17 cellular contexts compared by ENCODE assay signal in the genomic region with DNA sequence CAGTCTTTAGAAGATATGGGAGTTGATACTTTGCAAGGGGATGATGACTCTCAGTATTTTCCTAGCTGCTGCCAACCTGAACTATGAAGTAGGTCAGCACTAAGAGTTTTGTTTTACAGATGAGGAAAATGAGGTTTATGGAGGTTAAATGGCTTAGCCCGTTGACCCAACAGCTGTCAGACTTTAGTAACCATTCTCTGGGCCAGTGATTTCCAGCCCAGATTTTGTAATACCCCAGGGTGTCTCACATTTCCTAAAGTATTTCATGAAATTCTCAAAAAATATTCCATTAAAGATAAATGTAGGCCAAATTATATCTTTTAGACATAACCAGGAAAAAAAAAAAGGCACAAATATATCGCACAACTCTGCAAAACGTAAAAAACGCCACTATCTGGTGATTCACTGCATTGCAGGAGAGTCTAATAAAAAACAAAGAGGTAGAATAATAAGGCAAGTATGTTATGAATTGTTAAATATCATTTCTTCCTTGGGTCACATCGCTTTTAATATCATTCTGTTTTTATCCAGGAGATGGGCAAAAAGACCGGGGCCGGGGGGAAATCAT.
DNase-seq lines count a peak whose midpoint lies in the region; ATAC-seq and TF ChIP-seq lines count a peak whose summit lies in the region.
"Had no signal": no experiment of that assay in that cellular context is flagged by ENCODE, and none has a peak within 500 bp of the region (broad histone marks: within the 10 kb centered on the region; RNA-seq: fewer than 3 reads in every experiment).

No MANE protein-coding gene starts in this region.

- H3K27me3 Mint-ChIP-seq in T-helper 2 cell treated with Interferon-gamma antibody and Interleukin-4, amounts not matched to agents 5 μg/mL and 100 μg/mL, for 36 hours (ENCODE audit: low read depth): peaks cover 2% of the 10 kb centered on the region
- H3K27me3 Mint-ChIP-seq: activated CD4-positive, alpha-beta T cell treated with anti-CD3 and anti-CD28 coated beads, Interleukin-2, amount 10 ng/mL, durations not matched to agents 24 days and 14 days had no signal

- no peaks in the 10 kb centered on the region for H3K9me2 ChIP-seq in SK-N-SH

- TF ChIP-seq EP300 in SK-N-SH (IDR thresholded peaks at IDR 0.05; ENCODE audit: borderline replicate concordance in 1 of 2, low read depth in 1 of 2, low read length in 1 of 2): no peak

- H3K36me3 ChIP-seq in SK-N-SH (replicated peaks in 1 of 2; ENCODE audit: control insufficient read depth in 1 of 2, insufficient read depth in 2 of 2, low read length in 1 of 2): no peaks in the 10 kb centered on the region
- H3K36me3 ChIP-seq in right atrium auricular region: no peaks in the 10 kb centered on the region
- no peaks in the 10 kb centered on the region for H3K36me3 ChIP-seq in uterus
- H3K36me3 ChIP-seq: upper lobe of right lung had no signal

- 65% methylated on average over 7 of the region's 7 CpGs for WGBS in SK-N-SH (ENCODE audit: low lambda C conversion rate)

- TF ChIP-seq RAD21 in SK-N-SH (IDR thresholded peaks at IDR 0.05; ENCODE audit: low read length): no peak

- H3K4me1 ChIP-seq in SK-N-SH (ENCODE audit: control insufficient read depth in 1 of 2, insufficient read depth in 2 of 2, low read depth in 1 of 2, low read length in 1 of 2): peaks cover 0 to 22% of the 10 kb centered on the region in 2 experiments; a peak in 2 of 4 replicates
- peaks cover 0 to 6% of the 10 kb centered on the region in 2 donors for H3K4me1 ChIP-seq in right atrium auricular region
- H3K4me1 ChIP-seq in uterus: no peaks in the 10 kb centered on the region
- H3K4me1 ChIP-seq: parathyroid adenoma had no signal

- TF ChIP-seq CTCF in SK-N-SH (IDR thresholded peaks at IDR 0.05): peak; percentile 29
- peak; percentile 25 for TF ChIP-seq CTCF in cardiac fibroblast (IDR thresholded peaks at IDR 0.05; ENCODE audit: low read depth, low read length)
- TF ChIP-seq CTCF in right atrium auricular region (IDR thresholded peaks at IDR 0.05): peak; percentile 15 to 51
- no peak for TF ChIP-seq CTCF in uterus (IDR thresholded peaks at IDR 0.05)

- intact Hi-C loops in uterus (cut with DNase I; ENCODE audit: low total_unique reads): no loop called here

- POLR2A ChIA-PET in SK-N-SH (lab: Yijun Ruan, JAX): no interaction called here

- no peaks in the 10 kb centered on the region for H3K9me3 ChIP-seq in SK-N-SH
- no peaks in the 10 kb centered on the region for H3K9me3 ChIP-seq in right atrium auricular region
- H3K9me3 ChIP-seq in uterus: no peaks in the 10 kb centered on the region
- H3K9me3 ChIP-seq: upper lobe of right lung had no signal

- ATAC-seq in SK-N-SH treated with all-trans-retinoic acid at 6 μM for 48 hours: no peak
- ATAC-seq: left lobe of liver; stimulated activated naive CD8-positive, alpha-beta T cell treated with anti-CD3 and anti-CD28 coated beads, Interleukin-15, Interleukin-2, amounts not matched to agents 100 U/mL and 50 U/mL, for 24 hours; upper lobe of right lung had no signal

- H3K27ac ChIP-seq in SK-N-SH (ENCODE audit: low read depth in 2 of 2, low read length in 1 of 2): no peak overlapping the region
- H3K27ac ChIP-seq in right atrium auricular region: no peak overlapping the region
- H3K27ac ChIP-seq in uterus: peak overlapping the region in 1 of 2 donors; percentile 6
- H3K27ac ChIP-seq: C4-2B, parathyroid adenoma, upper lobe of right lung had no signal

- no peak for TF ChIP-seq POLR2A in uterus (IDR thresholded peaks at IDR 0.05)

- no peaks in the 10 kb centered on the region for H3K36me3 Mint-ChIP-seq in T-helper 2 cell treated with Interferon-gamma antibody and Interleukin-4, amounts not matched to agents 5 μg/mL and 100 μg/mL, for 36 hours (ENCODE audit: low read depth)

- no peaks in the 10 kb centered on the region for H3K79me2 ChIP-seq in SK-N-SH (ENCODE audit: insufficient read depth)
- H3K79me2 ChIP-seq: parathyroid adenoma had no signal

- H3K9me3 Mint-ChIP-seq in T-helper 2 cell treated with Interferon-gamma antibody and Interleukin-4, amounts not matched to agents 5 μg/mL and 100 μg/mL, for 36 hours: no peaks in the 10 kb centered on the region
- H3K9me3 Mint-ChIP-seq: activated CD4-positive, alpha-beta T cell treated with anti-CD3 and anti-CD28 coated beads, Interleukin-2, amount 10 ng/mL, durations not matched to agents 24 days and 14 days had no signal

- no peak for DNase-seq in SK-N-SH
- no peak for DNase-seq in cardiac fibroblast (ENCODE audit: low read depth in 2 of 2)
- no peak for DNase-seq in right atrium auricular region (ENCODE audit: low spot score)
- DNase-seq in uterus: peak; percentile 16 to 19
- no peak for DNase-seq in T-helper 2 cell treated with Interferon-gamma antibody and Interleukin-4, amounts not matched to agents 5 μg/mL and 100 μg/mL, for 36 hours (ENCODE audit: low spot score)
- no peak for DNase-seq in effector CD4-positive, alpha-beta T cell
- no peak for DNase-seq in iPS-NIHi11 (ENCODE audit: low spot score)
- DNase-seq: activated CD4-positive, alpha-beta T cell treated with anti-CD3 and anti-CD28 coated beads, Interleukin-2, amount 10 ng/mL, durations not matched to agents 24 days and 14 days; activated naive CD4-positive, alpha-beta T cell treated with Interleukin-2 at 50 U/mL for 16 hours; NCI-H1048; NCI-H2171 treated with DMSO at 0.1 percent for 48 hours; stimulated activated naive CD8-positive, alpha-beta T cell treated with anti-CD3 and anti-CD28 coated beads, Interleukin-15, Interleukin-2, amounts not matched to agents 100 U/mL and 50 U/mL, for 24 hours; upper lobe of right lung had no signal

- H3F3A ChIP-seq in SK-N-SH (replicated peaks; ENCODE audit: insufficient read depth): no peaks in the 10 kb centered on the region

- H3K27ac Mint-ChIP-seq in T-helper 2 cell treated with Interferon-gamma antibody and Interleukin-4, amounts not matched to agents 5 μg/mL and 100 μg/mL, for 36 hours: no peak overlapping the region
- H3K27ac Mint-ChIP-seq: activated CD4-positive, alpha-beta T cell treated with anti-CD3 and anti-CD28 coated beads, Interleukin-2, amount 10 ng/mL, durations not matched to agents 24 days and 14 days had no signal

- H3K4me3 Mint-ChIP-seq in T-helper 2 cell treated with Interferon-gamma antibody and Interleukin-4, amounts not matched to agents 5 μg/mL and 100 μg/mL, for 36 hours: no peak overlapping the region
- H3K4me3 Mint-ChIP-seq: activated CD4-positive, alpha-beta T cell treated with anti-CD3 and anti-CD28 coated beads, Interleukin-2, amount 10 ng/mL, durations not matched to agents 24 days and 14 days had no signal

- H3K4me2 ChIP-seq in SK-N-SH: no peak overlapping the region

- H4K20me1 ChIP-seq in SK-N-SH (ENCODE audit: insufficient read depth): no peaks in the 10 kb centered on the region

- H3K4me3 ChIP-seq in SK-N-SH (ENCODE audit: low read depth in 2 of 2, low read length in 1 of 2): no peak overlapping the region
- H3K4me3 ChIP-seq in cardiac fibroblast (replicated peaks in 1 of 2; ENCODE audit: low read depth in 2 of 2, low read length in 2 of 2): no peak overlapping the region
- no peak overlapping the region for H3K4me3 ChIP-seq in right atrium auricular region
- H3K4me3 ChIP-seq in uterus: no peak overlapping the region
- H3K4me3 ChIP-seq: upper lobe of right lung had no signal

- H3K27me3 ChIP-seq in SK-N-SH (ENCODE audit: insufficient read depth) (no peaks in the 10 kb centered on the region), right atrium auricular region (no peaks in the 10 kb centered on the region), uterus (no peaks in the 10 kb centered on the region)
- H3K27me3 ChIP-seq: upper lobe of right lung had no signal

- no peak overlapping the region for H2AFZ ChIP-seq in SK-N-SH (ENCODE audit: low read depth)
- H2AFZ ChIP-seq: parathyroid adenoma had no signal

- CTCF ChIA-PET in SK-N-SH (lab: Yijun Ruan, JAX): interaction anchor here (0.9 kb wide), 1 partner anchor 12 kb away, joined by 4 read pairs; no protein-coding TSS in a partner anchor

- H3K4me1 Mint-ChIP-seq in T-helper 2 cell treated with Interferon-gamma antibody and Interleukin-4, amounts not matched to agents 5 μg/mL and 100 μg/mL, for 36 hours (ENCODE audit: low read depth): no peaks in the 10 kb centered on the region
- H3K4me1 Mint-ChIP-seq: activated CD4-positive, alpha-beta T cell treated with anti-CD3 and anti-CD28 coated beads, Interleukin-2, amount 10 ng/mL, durations not matched to agents 24 days and 14 days had no signal

- H3K9ac ChIP-seq in SK-N-SH: no peak overlapping the region
- H3K9ac ChIP-seq: parathyroid adenoma had no signal

TF ChIP-seq in SK-N-SH, 30 proteins besides CTCF, POLR2A, EP300 and RAD21 (continues in another document):
- TF ChIP-seq CHD2 (IDR thresholded peaks at IDR 0.05; ENCODE audit: low read length, partially characterized antibody) (no peak), MAX (IDR thresholded peaks at IDR 0.05; ENCODE audit: low read depth) (no peak), TAF1 (IDR thresholded peaks at IDR 0.05; ENCODE audit: borderline replicate concordance, low read depth, low read length) (no peak), FOXM1 (IDR thresholded peaks at IDR 0.05; ENCODE audit: low read depth) (no peak)

TF ChIP-seq in SK-N-SH treated with all-trans-retinoic acid at 6 μM for 48 hours, 23 proteins besides CTCF, POLR2A, EP300 and RAD21 (continues in another document):
- no peak for TF ChIP-seq ESRRG (CRISPR knock-in tag; IDR thresholded peaks at IDR 0.05)
- TF ChIP-seq PPARA (CRISPR knock-in tag; IDR thresholded peaks at IDR 0.05; ENCODE audit: borderline replicate concordance): no peak
- TF ChIP-seq ZFP30 (CRISPR knock-in tag; IDR thresholded peaks at IDR 0.05): no peak
- TF ChIP-seq, protein P1, sequence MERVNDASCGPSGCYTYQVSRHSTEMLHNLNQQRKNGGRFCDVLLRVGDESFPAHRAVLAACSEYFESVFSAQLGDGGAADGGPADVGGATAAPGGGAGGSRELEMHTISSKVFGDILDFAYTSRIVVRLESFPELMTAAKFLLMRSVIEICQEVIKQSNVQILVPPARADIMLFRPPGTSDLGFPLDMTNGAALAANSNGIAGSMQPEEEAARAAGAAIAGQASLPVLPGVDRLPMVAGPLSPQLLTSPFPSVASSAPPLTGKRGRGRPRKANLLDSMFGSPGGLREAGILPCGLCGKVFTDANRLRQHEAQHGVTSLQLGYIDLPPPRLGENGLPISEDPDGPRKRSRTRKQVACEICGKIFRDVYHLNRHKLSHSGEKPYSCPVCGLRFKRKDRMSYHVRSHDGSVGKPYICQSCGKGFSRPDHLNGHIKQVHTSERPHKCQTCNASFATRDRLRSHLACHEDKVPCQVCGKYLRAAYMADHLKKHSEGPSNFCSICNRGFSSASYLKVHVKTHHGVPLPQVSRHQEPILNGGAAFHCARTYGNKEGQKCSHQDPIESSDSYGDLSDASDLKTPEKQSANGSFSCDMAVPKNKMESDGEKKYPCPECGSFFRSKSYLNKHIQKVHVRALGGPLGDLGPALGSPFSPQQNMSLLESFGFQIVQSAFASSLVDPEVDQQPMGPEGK (CRISPR knock-in tag; IDR thresholded peaks at IDR 0.05; ENCODE audit: borderline replicate concordance): no peak
- TF ChIP-seq BACH2 (CRISPR knock-in tag; IDR thresholded peaks at IDR 0.05; ENCODE audit: borderline replicate concordance): no peak
- TF ChIP-seq ZNF8 (CRISPR knock-in tag; IDR thresholded peaks at IDR 0.05): no peak

Comparison
In these comparisons a context has a peak if more than half of its experiments do, and no peak if none do; other contexts are left out.
1. DNase-seq: peak in uterus (2 of 2); none in SK-N-SH (single experiment), cardiac fibroblast (0 of 2), right atrium auricular region (single experiment), T-helper 2 cell treated with Interferon-gamma antibody and Interleukin-4, amounts not matched to agents 5 μg/mL and 100 μg/mL, for 36 hours (single experiment), effector CD4-positive, alpha-beta T cell (single experiment) and iPS-NIHi11 (single experiment).
2. CTCF ChIP-seq: peak in SK-N-SH (single experiment), cardiac fibroblast (single experiment) and right atrium auricular region (2 of 2); none in uterus (0 of 4).